10 cellular contexts compared by ENCODE assay signal in genomic region chr6:36349240-36349639, GRCh38.
A peak's percentile ranks its signal among the peaks of the same experiment; 100 is the strongest.
DNase-seq lines count a peak whose midpoint lies in the region; ATAC-seq, FAIRE-seq and TF ChIP-seq lines count a peak whose summit lies in the region.
"Had no signal": no experiment of that assay in that cellular context is flagged by ENCODE, and none has a peak within 500 bp of the region (broad histone marks: within the 10 kb centered on the region; RNA-seq: fewer than 3 reads in every experiment).

No MANE protein-coding gene starts in this region.

- ATAC-seq in GM18870 (IDR thresholded peaks at IDR 0.05; ENCODE audit: unreplicated experiment) (no peak), GM21360 (IDR thresholded peaks at IDR 0.05; ENCODE audit: unreplicated experiment) (no peak)

- FAIRE-seq in urothelium cell line (lab: Jason Lieb, UNC) = no peak
- FAIRE-seq in H54 (lab: Jason Lieb, UNC) = no peak

- no peak for TF ChIP-seq POLR2A in H54 (IDR thresholded peaks at IDR 0.05; ENCODE audit: low read depth, low read length)

- peak in 5 of 6 experiments; percentile 8 to 34 (median 19) for DNase-seq in stimulated activated naive CD4-positive, alpha-beta T cell (lab: John Stamatoyannopoulos, UW)
- no peak for DNase-seq in stimulated activated naive CD4-positive, alpha-beta T cell treated with Interleukin-2 at 50 U/mL for 16 hours (lab: John Stamatoyannopoulos, UW)
- DNase-seq in NCI-H2171 treated with DMSO at 0.1 percent for 48 hours (lab: John Stamatoyannopoulos, UW) = peak; percentile 95
- peak in 47 of 61 donors; percentile 6 to 94 (median 56) for DNase-seq in caudate nucleus (lab: John Stamatoyannopoulos, UW)
- peak; percentile 52 for DNase-seq in urothelium cell line (ENCODE audit: low spot score)
- no peak for DNase-seq in H54 (ENCODE audit: insufficient read length, low spot score)
- DNase-seq: retina, uterus had no signal

- H3K27ac ChIP-seq in caudate nucleus (ENCODE audit: low read depth, low read length) = no peak overlapping the region

Comparison
In these comparisons a context has a peak if more than half of its experiments do, and no peak if none do; other contexts are left out.
1. DNase-seq: peak in stimulated activated naive CD4-positive, alpha-beta T cell (5 of 6), NCI-H2171 treated with DMSO at 0.1 percent for 48 hours (single experiment), caudate nucleus (47 of 61) and urothelium cell line (single experiment); none in stimulated activated naive CD4-positive, alpha-beta T cell treated with Interleukin-2 at 50 U/mL for 16 hours (single experiment) and H54 (single experiment).